ENCODE assay signal across 10 cellular contexts in genomic region chr12:19402743-19403400, GRCh38.
DNase-seq lines count a peak whose midpoint lies in the region; ATAC-seq and TF ChIP-seq lines count a peak whose summit lies in the region.
"Had no signal": no experiment of that assay in that cellular context is flagged by ENCODE, and none has a peak within 500 bp of the region (broad histone marks: within the 10 kb centered on the region; RNA-seq: fewer than 3 reads in every experiment).

No MANE protein-coding gene starts in this region.

- H4K20me1 ChIP-seq in DND-41 (ENCODE audit: insufficient read depth, low read length), result no peaks in the 10 kb centered on the region

- no peaks in the 10 kb centered on the region for H3K27me3 ChIP-seq in DND-41 (ENCODE audit: insufficient read depth, low read length, poor library complexity)

- TF ChIP-seq CTCF in DND-41 (IDR thresholded peaks at IDR 0.05; ENCODE audit: borderline replicate concordance, extremely low read depth, low read length, poor library complexity, severe bottlenecking), result no peak

- H3K4me1 ChIP-seq in DND-41 (ENCODE audit: insufficient read depth, low read length), result peaks cover 33% of the 10 kb centered on the region
- H3K4me1 ChIP-seq: parathyroid adenoma had no signal

- no peak overlapping the region for H3K4me3 ChIP-seq in DND-41 (ENCODE audit: low read depth in 1 of 2, low read length in 2 of 2)

- DNase-seq in DND-41 (peak; percentile 33), NCI-H82 treated with DMSO at 0.1 percent for 48 hours (lab: John Stamatoyannopoulos, UW; ENCODE audit: unreplicated experiment) (peak; percentile 35), fibroblast of the conjunctiva (ENCODE audit: low read depth) (peak; percentile 26), nucleus accumbens (lab: John Stamatoyannopoulos, UW) (peak in 32 of 56 donors; percentile 1 to 58 (median 14)), SIG-M5 treated with dmso at 0.1 percent for 504 hours (lab: John Stamatoyannopoulos, UW; ENCODE audit: unreplicated experiment) (no peak), NCI-H1436 (lab: John Stamatoyannopoulos, UW) (no peak)
- DNase-seq: effector CD4-positive, alpha-beta T cell had no signal

- no peaks in the 10 kb centered on the region for H3K79me2 ChIP-seq in DND-41 (ENCODE audit: insufficient read depth, low read length)
- H3K79me2 ChIP-seq: parathyroid adenoma had no signal

- H3K9me3 ChIP-seq in DND-41 (ENCODE audit: insufficient read depth, low read length, severe bottlenecking), result no peaks in the 10 kb centered on the region

- H2AFZ ChIP-seq in DND-41 (ENCODE audit: low read depth, low read length), result peak overlapping the region; percentile 53
- H2AFZ ChIP-seq: parathyroid adenoma had no signal

- no peak overlapping the region for H3K4me2 ChIP-seq in DND-41 (ENCODE audit: insufficient read depth, low read length)

- H3K27ac ChIP-seq in DND-41 (ENCODE audit: low read length), result peak overlapping the region; percentile 81
- H3K27ac ChIP-seq: parathyroid adenoma had no signal

- H3K9ac ChIP-seq in DND-41 (ENCODE audit: low read depth, low read length), result no peak overlapping the region
- H3K9ac ChIP-seq: parathyroid adenoma had no signal

- ATAC-seq in DND-41 (ENCODE audit: insufficient read depth, low read depth), result no peak
- ATAC-seq in HG03342 (IDR thresholded peaks at IDR 0.05; ENCODE audit: unreplicated experiment), result no peak
- ATAC-seq in HG02852 (IDR thresholded peaks at IDR 0.05; ENCODE audit: unreplicated experiment), result no peak

- H3K36me3 ChIP-seq in DND-41 (ENCODE audit: insufficient read depth, low read length), result no peaks in the 10 kb centered on the region

Comparison
In these comparisons a context has a peak if more than half of its experiments do, and no peak if none do; other contexts are left out.
1. DNase-seq: peak in DND-41 (single experiment), NCI-H82 treated with DMSO at 0.1 percent for 48 hours (single experiment), fibroblast of the conjunctiva (single experiment) and nucleus accumbens (32 of 56); none in SIG-M5 treated with dmso at 0.1 percent for 504 hours (single experiment) and NCI-H1436 (single experiment).